21 cellular contexts compared by ENCODE assay signal in genomic region chr3:8525893-8526292, GRCh38.
"Had no signal": no experiment of that assay in that cellular context is flagged by ENCODE, and none has a peak within 500 bp of the region (broad histone marks: within the 10 kb centered on the region; RNA-seq: fewer than 3 reads in every experiment).

No MANE protein-coding gene starts in this region.

- H3K9me3 Mint-ChIP-seq: activated CD4-positive, alpha-beta T cell treated with anti-CD3 and anti-CD28 coated beads, Interleukin-2, amount 10 ng/mL, durations not matched to agents 24 days and 14 days; activated CD8-positive, alpha-beta T cell treated with anti-CD3 and anti-CD28 coated beads for 36 hours; mesothelial cell of epicardium; type B pancreatic cell had no signal

- H3K4me3 Mint-ChIP-seq: activated CD4-positive, alpha-beta T cell treated with anti-CD3 and anti-CD28 coated beads, Interleukin-2, amount 10 ng/mL, durations not matched to agents 24 days and 14 days; activated CD8-positive, alpha-beta T cell treated with anti-CD3 and anti-CD28 coated beads for 36 hours; activated naive CD8-positive, alpha-beta T cell treated with anti-CD3 and anti-CD28 coated beads, Interleukin-2, amount 10 ng/mL, durations not matched to agents 7 days and 5 days; activated T-helper 17 cell treated with anti-CD3 and anti-CD28 coated beads, Interleukin-2, amount 50 U/mL, for 72 hours; mesothelial cell of epicardium; stimulated activated naive CD8-positive, alpha-beta T cell treated with anti-CD3 and anti-CD28 coated beads, Interleukin-15, Interleukin-2, amounts not matched to agents 100 ng/mL and 50 ng/mL, for 24 hours; type B pancreatic cell had no signal

- ATAC-seq: activated CD8-positive, alpha-beta T cell treated with anti-CD3 and anti-CD28 coated beads for 36 hours; left colon had no signal

- H3K9me3 ChIP-seq: right atrium auricular region, suprapubic skin had no signal

- H3K27me3 Mint-ChIP-seq: activated CD4-positive, alpha-beta T cell treated with anti-CD3 and anti-CD28 coated beads, Interleukin-2, amount 10 ng/mL, durations not matched to agents 24 days and 14 days; stimulated activated naive CD8-positive, alpha-beta T cell treated with anti-CD3 and anti-CD28 coated beads, Interleukin-15, Interleukin-2, amounts not matched to agents 100 ng/mL and 50 ng/mL, for 24 hours; type B pancreatic cell had no signal

- H3K4me3 ChIP-seq: lung, right atrium auricular region, suprapubic skin had no signal

- FAIRE-seq: islet of Langerhans had no signal

- H3K27ac Mint-ChIP-seq: activated CD4-positive, alpha-beta T cell treated with anti-CD3 and anti-CD28 coated beads, Interleukin-2, amount 10 ng/mL, durations not matched to agents 24 days and 14 days; activated CD8-positive, alpha-beta T cell treated with anti-CD3 and anti-CD28 coated beads for 36 hours; activated naive CD8-positive, alpha-beta T cell treated with anti-CD3 and anti-CD28 coated beads, Interleukin-2, amount 10 ng/mL, durations not matched to agents 7 days and 5 days; mesothelial cell of epicardium; stimulated activated naive CD8-positive, alpha-beta T cell treated with anti-CD3 and anti-CD28 coated beads, Interleukin-15, Interleukin-2, amounts not matched to agents 100 ng/mL and 50 ng/mL, for 24 hours; type B pancreatic cell had no signal

- H3K4me1 Mint-ChIP-seq: activated CD4-positive, alpha-beta T cell treated with anti-CD3 and anti-CD28 coated beads, Interleukin-2, amount 10 ng/mL, durations not matched to agents 24 days and 14 days; activated T-helper 17 cell treated with anti-CD3 and anti-CD28 coated beads, Interleukin-2, amount 50 U/mL, for 72 hours had no signal

- H3K27me3 ChIP-seq: brain microvascular endothelial cell, right atrium auricular region, suprapubic skin had no signal

- H3K36me3 Mint-ChIP-seq: activated naive CD8-positive, alpha-beta T cell treated with anti-CD3 and anti-CD28 coated beads, Interleukin-2, amount 10 ng/mL, durations not matched to agents 7 days and 5 days; type B pancreatic cell had no signal

- H3K27ac ChIP-seq: brain microvascular endothelial cell, right atrium auricular region, suprapubic skin had no signal

- DNase-seq: activated CD4-positive, alpha-beta T cell treated with anti-CD3 and anti-CD28 coated beads, Interleukin-2, amount 10 ng/mL, durations not matched to agents 24 days and 14 days; activated CD8-positive, alpha-beta T cell treated with anti-CD3 and anti-CD28 coated beads for 36 hours; activated naive CD4-positive, alpha-beta T cell; activated naive CD8-positive, alpha-beta T cell treated with anti-CD3 and anti-CD28 coated beads, Interleukin-2, amount 10 ng/mL, durations not matched to agents 7 days and 5 days; activated T-cell treated with anti-CD3 and anti-CD28 coated beads, Interleukin-2, amount 50 U/mL, for 1 hour; amygdala; brain microvascular endothelial cell; effector CD4-positive, alpha-beta T cell; foreskin fibroblast; hippocampal formation; left colon; stimulated activated CD4-positive, alpha-beta T cell treated with anti-CD3 and anti-CD28 coated beads, Interleukin-2, amount 100 ng/mL, for 48 hours; T1000 had no signal

- H3K36me3 ChIP-seq: suprapubic skin had no signal
